20 cellular contexts compared by ENCODE assay signal in genomic region chr10:114611617-114612016, GRCh38. TPM values are rescaled to one million over a fixed set of nuclear protein-coding genes. Genes with fewer than 3 reads are reported as not detected.
DNase-seq lines count a peak whose midpoint lies in the region; ATAC-seq and TF ChIP-seq lines count a peak whose summit lies in the region.
"Had no signal": no experiment of that assay in that cellular context is flagged by ENCODE, and none has a peak within 500 bp of the region (broad histone marks: within the 10 kb centered on the region; RNA-seq: fewer than 3 reads in every experiment).

No MANE protein-coding gene starts in this region.

- H3K9me3 Mint-ChIP-seq in glutamatergic neuron (ENCODE audit: unreplicated experiment) = no peaks in the 10 kb centered on the region
- H3K9me3 Mint-ChIP-seq: activated naive CD4-positive, alpha-beta T cell treated with anti-CD3 and anti-CD28 coated beads, Interleukin-2, amount 10 ng/mL, durations not matched to agents 7 days and 5 days had no signal

- H3K4me3 Mint-ChIP-seq in glutamatergic neuron (ENCODE audit: unreplicated experiment) = no peak overlapping the region
- H3K4me3 Mint-ChIP-seq: activated naive CD4-positive, alpha-beta T cell treated with anti-CD3 and anti-CD28 coated beads, Interleukin-2, amount 10 ng/mL, durations not matched to agents 7 days and 5 days; B cell; brain had no signal

- no peaks in the 10 kb centered on the region for H3K27me3 ChIP-seq in psoas muscle (ENCODE audit: insufficient read depth in 3 of 3, low read length in 2 of 3)
- H3K27me3 ChIP-seq in foreskin keratinocyte = peaks cover 19% of the 10 kb centered on the region
- H3K27me3 ChIP-seq: dorsolateral prefrontal cortex, esophagus muscularis mucosa had no signal

- H3K4me1 ChIP-seq in psoas muscle (no peaks in the 10 kb centered on the region), foreskin keratinocyte (no peaks in the 10 kb centered on the region)

- ATAC-seq in psoas muscle = peak in 2 of 4 donors; percentile 50 to 54
- no peak for ATAC-seq in foreskin keratinocyte
- no peak for ATAC-seq in GM19397 (IDR thresholded peaks at IDR 0.05; ENCODE audit: unreplicated experiment)

- no peaks in the 10 kb centered on the region for H3K36me3 ChIP-seq in psoas muscle (ENCODE audit: insufficient read depth in 1 of 2, low read depth in 1 of 2)
- H3K36me3 ChIP-seq: esophagus muscularis mucosa had no signal

- H3K27ac ChIP-seq in psoas muscle (peak overlapping the region; percentile 16), foreskin keratinocyte (no peak overlapping the region)

- peak overlapping the region; percentile 10 for H3K27ac Mint-ChIP-seq in glutamatergic neuron (ENCODE audit: unreplicated experiment)
- H3K27ac Mint-ChIP-seq: activated naive CD4-positive, alpha-beta T cell treated with anti-CD3 and anti-CD28 coated beads, Interleukin-2, amount 10 ng/mL, durations not matched to agents 7 days and 5 days; B cell had no signal

- TF ChIP-seq CTCF in glutamatergic neuron (IDR thresholded peaks at IDR 0.05; ENCODE audit: partially characterized antibody, unreplicated experiment) (no peak), psoas muscle (IDR thresholded peaks at IDR 0.05) (no peak), foreskin keratinocyte (conservative IDR thresholded peaks at IDR 0.05) (no peak)

- 70 to 82% (median 77%) methylated on average over 1 of the region's 1 CpG for WGBS in psoas muscle, 3 donors

- peak; percentile 28 for DNase-seq in EL
- peak; percentile 14 for DNase-seq in NCI-H69 (lab: John Stamatoyannopoulos, UW)
- DNase-seq in glutamatergic neuron = no peak
- DNase-seq in psoas muscle = no peak
- DNase-seq in foreskin keratinocyte = no peak
- no peak for DNase-seq in OCI-M2 (lab: John Stamatoyannopoulos, UW; ENCODE audit: unreplicated experiment)
- DNase-seq: activated naive CD4-positive, alpha-beta T cell treated with anti-CD3 and anti-CD28 coated beads, Interleukin-2, amount 10 ng/mL, durations not matched to agents 7 days and 5 days; dorsolateral prefrontal cortex; hippocampal formation; Kasumi-1; NCI-H1694; NCI-H446 treated with DMSO at 0.1 percent for 48 hours; nucleus accumbens; RPMI8226; stimulated activated CD4-positive, alpha-beta T cell treated with anti-CD3 and anti-CD28 coated beads, Interleukin-2, amount 100 ng/mL, for 48 hours; SW 1271 had no signal

- intact Hi-C loops in psoas muscle (cut with DNase I) = no loop called here

- H3K9me3 ChIP-seq in psoas muscle = no peaks in the 10 kb centered on the region
- H3K9me3 ChIP-seq: esophagus muscularis mucosa had no signal

- H3K4me1 Mint-ChIP-seq in glutamatergic neuron (ENCODE audit: low read depth, unreplicated experiment) = no peaks in the 10 kb centered on the region

- no peak overlapping the region for H3K4me3 ChIP-seq in psoas muscle
- H3K4me3 ChIP-seq: dorsolateral prefrontal cortex, esophagus muscularis mucosa had no signal

- H3K36me3 Mint-ChIP-seq in glutamatergic neuron (ENCODE audit: unreplicated experiment) = no peaks in the 10 kb centered on the region
- H3K36me3 Mint-ChIP-seq: activated naive CD4-positive, alpha-beta T cell treated with anti-CD3 and anti-CD28 coated beads, Interleukin-2, amount 10 ng/mL, durations not matched to agents 7 days and 5 days; brain had no signal

- no peaks in the 10 kb centered on the region for H3K27me3 Mint-ChIP-seq in glutamatergic neuron (ENCODE audit: unreplicated experiment)

RNA-seq across cellular contexts. Expression of gene ABLIM1, which starts 46.5 kb away (rescaled TPM):
- total RNA-seq in glutamatergic neuron (ENCODE audit: unreplicated experiment) = 25.7 TPM
- total RNA-seq in psoas muscle = 100 to 1,000 TPM in 2 of 4 donors, 10 to 100 TPM in 2; 21.8 to 183 (median 66.8) TPM
- polyA plus RNA-seq in psoas muscle = 10 to 100 TPM; 15.4 to 17.2 (median 16.5) TPM
- total RNA-seq in foreskin keratinocyte = 18.7 and 21.1 TPM in 2 replicates
- 3.8 and 4.8 TPM in 2 replicates for polyA plus RNA-seq in foreskin keratinocyte

Comparison
In these comparisons a context has a peak if more than half of its experiments do, and no peak if none do; other contexts are left out.
1. DNase-seq: peak in EL (single experiment) and NCI-H69 (single experiment); none in glutamatergic neuron (single experiment), psoas muscle (0 of 2), foreskin keratinocyte (0 of 2) and OCI-M2 (single experiment).